In genomic region chr14:21241218-21241819, GRCh38 we compare ENCODE assay signal across 9 cellular contexts. TPM values are rescaled to one million over a fixed set of nuclear protein-coding genes. Genes with fewer than 3 reads are reported as not detected.
DNase-seq lines count a peak whose midpoint lies in the region; ATAC-seq and TF ChIP-seq lines count a peak whose summit lies in the region.
"Had no signal": no experiment of that assay in that cellular context is flagged by ENCODE, and none has a peak within 500 bp of the region (broad histone marks: within the 10 kb centered on the region; RNA-seq: fewer than 3 reads in every experiment).

No MANE protein-coding gene starts in this region.

- H3K9me2 ChIP-seq in GM23248 (ENCODE audit: insufficient read depth), result no peaks in the 10 kb centered on the region

- peaks cover 73% of the 10 kb centered on the region for H3F3A ChIP-seq in GM23248 (ENCODE audit: insufficient read depth)

- POLR2A ChIA-PET in activated CD4-positive, alpha-beta memory T cell treated with anti-CD3 and anti-CD28 coated beads, Interleukin-2, amount 10 ng/mL, durations not matched to agents 7 days and 5 days (lab: Charles Lee), result interaction anchor here (0.9 to 8.4 kb wide), 4 partner anchors 10 to 27 kb away, joined by 3 to 64 read pairs (median 32); no protein-coding TSS in a partner anchor

- H3K27me3 Mint-ChIP-seq in activated CD4-positive, alpha-beta memory T cell treated with anti-CD3 and anti-CD28 coated beads, Interleukin-2, amount 10 ng/mL, durations not matched to agents 7 days and 5 days, result no peaks in the 10 kb centered on the region

- CTCF ChIA-PET in activated CD4-positive, alpha-beta memory T cell treated with anti-CD3 and anti-CD28 coated beads, Interleukin-2, amount 10 ng/mL, durations not matched to agents 7 days and 5 days (lab: Charles Lee), result interaction anchor here (0.7 to 2.4 kb wide), 6 partner anchors 10 to 23 kb away, joined by 3 to 7 read pairs (median 4); no protein-coding TSS in a partner anchor

- H3K36me3 Mint-ChIP-seq in activated CD4-positive, alpha-beta memory T cell treated with anti-CD3 and anti-CD28 coated beads, Interleukin-2, amount 10 ng/mL, durations not matched to agents 7 days and 5 days (ENCODE audit: low read depth), result peaks cover 69% of the 10 kb centered on the region

- TF ChIP-seq POLR2A in lower leg skin (IDR thresholded peaks at IDR 0.05), result no peak

- TF ChIP-seq CTCF in AG10803 (conservative IDR thresholded peaks at IDR 0.05; ENCODE audit: low read length) (peak; percentile 55), kidney epithelial cell (IDR thresholded peaks at IDR 0.05; ENCODE audit: insufficient read depth, low read length, poor library complexity, severe bottlenecking) (peak; percentile 32), lower leg skin (IDR thresholded peaks at IDR 0.05) (no peak)

- peaks cover 10% of the 10 kb centered on the region for H3K4me1 ChIP-seq in GM23248 (ENCODE audit: insufficient read depth)

- peaks cover 28% of the 10 kb centered on the region for H4K20me1 ChIP-seq in GM23248 (ENCODE audit: insufficient read depth)

- peak overlapping the region; percentile 47 for H3K27ac Mint-ChIP-seq in activated CD4-positive, alpha-beta memory T cell treated with anti-CD3 and anti-CD28 coated beads, Interleukin-2, amount 10 ng/mL, durations not matched to agents 7 days and 5 days

- H3K36me3 ChIP-seq in GM23248 (ENCODE audit: low read depth) (peaks cover 72% of the 10 kb centered on the region), kidney epithelial cell (ENCODE audit: control insufficient read depth, insufficient read depth, low read length) (peaks cover 4% of the 10 kb centered on the region)

- in situ Hi-C loops in GM23248 (cut with MboI), result no loop called here

- intact Hi-C loops in lower leg skin (cut with DNase I; ENCODE audit: low total_unique reads), result no loop called here

- H3K4me3 ChIP-seq in AG10803 (ENCODE audit: low read length) (no peak overlapping the region), GM23248 (no peak overlapping the region), kidney epithelial cell (ENCODE audit: low read depth, low read length) (no peak overlapping the region), lower leg skin (ENCODE audit: low read depth, poor library complexity, severe bottlenecking) (no peak overlapping the region)
- H3K4me3 ChIP-seq: SJSA1 had no signal

- DNase-seq in AG10803 (ENCODE audit: low read depth) (peak; percentile 58), GM23248 (peak; percentile 56), kidney epithelial cell (ENCODE audit: low read depth) (no peak), lower leg skin (ENCODE audit: low spot score in 2 of 2) (no peak), iPS-NIHi7 (ENCODE audit: extremely low spot score) (no peak)
- DNase-seq in activated CD4-positive, alpha-beta memory T cell treated with anti-CD3 and anti-CD28 coated beads, Interleukin-2, amount 10 ng/mL, durations not matched to agents 7 days and 5 days, result no peak
- DNase-seq in stimulated activated CD4-positive, alpha-beta T cell treated with anti-CD3 and anti-CD28 coated beads, Interleukin-2, amount 100 ng/mL, for 48 hours, result no peak

- no peak overlapping the region for H3K4me2 ChIP-seq in GM23248 (ENCODE audit: unreplicated experiment)

- H3K9ac ChIP-seq in GM23248, result peak overlapping the region; percentile 20

- H3K79me2 ChIP-seq in GM23248 (ENCODE audit: insufficient read depth), result peaks cover 100% of the 10 kb centered on the region

- peaks cover 70% of the 10 kb centered on the region for H3K4me1 Mint-ChIP-seq in activated CD4-positive, alpha-beta memory T cell treated with anti-CD3 and anti-CD28 coated beads, Interleukin-2, amount 10 ng/mL, durations not matched to agents 7 days and 5 days

- no peak for ATAC-seq in HG02981 (IDR thresholded peaks at IDR 0.05; ENCODE audit: unreplicated experiment)

- no peak overlapping the region for H3K4me3 Mint-ChIP-seq in activated CD4-positive, alpha-beta memory T cell treated with anti-CD3 and anti-CD28 coated beads, Interleukin-2, amount 10 ng/mL, durations not matched to agents 7 days and 5 days

- no peaks in the 10 kb centered on the region for H3K9me3 ChIP-seq in GM23248 (ENCODE audit: low read depth)
- H3K9me3 ChIP-seq: SJSA1 had no signal

- H3K9me3 Mint-ChIP-seq in activated CD4-positive, alpha-beta memory T cell treated with anti-CD3 and anti-CD28 coated beads, Interleukin-2, amount 10 ng/mL, durations not matched to agents 7 days and 5 days, result no peaks in the 10 kb centered on the region

- H2AFZ ChIP-seq in GM23248, result no peak overlapping the region

- WGBS in GM23248 (ENCODE audit: low coverage in 1 of 2, low lambda C conversion rate in 2 of 2, missing lambda C conversion rate in 2 of 2), 2 experiments, result 86 to 100% methylated on average over 1 of the region's 1 CpG
- WGBS in lower leg skin, 2 donors, result 74 to 89% methylated on average over 1 of the region's 1 CpG

- H3K27ac ChIP-seq in GM23248, result peak overlapping the region; percentile 31
- H3K27ac ChIP-seq: SJSA1 had no signal

- no peaks in the 10 kb centered on the region for H3K27me3 ChIP-seq in GM23248 (replicated peaks; ENCODE audit: insufficient read depth)
- no peaks in the 10 kb centered on the region for H3K27me3 ChIP-seq in kidney epithelial cell (ENCODE audit: control insufficient read depth, insufficient read depth, low read length)
- H3K27me3 ChIP-seq: SJSA1 had no signal

RNA-seq across cellular contexts. Expression of gene HNRNPC, which starts 27.9 kb away (rescaled TPM):
- 674 and 705 TPM in 2 replicates for total RNA-seq in GM23248 (2014; rRNA removed; shearing (Covaris generic))
- 584 and 592 TPM in 2 replicates for polyA plus RNA-seq in GM23248 (2016; fragmentation: Nextera tagmentation; extraction: Ambion mirVana)
- 100 to 1,000 TPM; 689 to 710 TPM for total RNA-seq in activated CD4-positive, alpha-beta memory T cell treated with anti-CD3 and anti-CD28 coated beads, Interleukin-2, amount 10 ng/mL, durations not matched to agents 7 days and 5 days
- total RNA-seq in kidney epithelial cell (723 and 773 TPM in 2 replicates), lower leg skin (100 to 1,000 TPM; 312 to 425 (median 376) TPM)

RNA-seq across cellular contexts. Expression of gene RPGRIP1, which starts 38.6 kb away (rescaled TPM):
- total RNA-seq in GM23248 (2014; rRNA removed; shearing (Covaris generic)), result not detected in 2 replicates
- not detected in 2 replicates for polyA plus RNA-seq in GM23248 (2016; fragmentation: Nextera tagmentation; extraction: Ambion mirVana)
- total RNA-seq in activated CD4-positive, alpha-beta memory T cell treated with anti-CD3 and anti-CD28 coated beads, Interleukin-2, amount 10 ng/mL, durations not matched to agents 7 days and 5 days, result not detected
- total RNA-seq in kidney epithelial cell (not detected in 2 replicates), lower leg skin (1 to 10 TPM in 1 of 4 donors, under 1 TPM in 1, not detected in 2; 0.21 to 2.6 TPM)
- total RNA-seq: SJSA1 had no signal

Comparison
In these comparisons a context has a peak if more than half of its experiments do, and no peak if none do; other contexts are left out.
1. DNase-seq: peak in AG10803 (single experiment) and GM23248 (single experiment); none in activated CD4-positive, alpha-beta memory T cell treated with anti-CD3 and anti-CD28 coated beads, Interleukin-2, amount 10 ng/mL, durations not matched to agents 7 days and 5 days (single experiment), kidney epithelial cell (single experiment), lower leg skin (0 of 2), stimulated activated CD4-positive, alpha-beta T cell treated with anti-CD3 and anti-CD28 coated beads, Interleukin-2, amount 100 ng/mL, for 48 hours (0 of 2) and iPS-NIHi7 (single experiment).
2. CTCF ChIP-seq: peak in AG10803 (single experiment) and kidney epithelial cell (single experiment); none in lower leg skin (0 of 3).